In genomic region chr2:40448476-40449079, GRCh38 we compare ENCODE assay signal across 8 cellular contexts. TPM values are rescaled to one million over a fixed set of nuclear protein-coding genes. Genes with fewer than 3 reads are reported as not detected.
DNase-seq lines count a peak whose midpoint lies in the region; ATAC-seq and TF ChIP-seq lines count a peak whose summit lies in the region.

No MANE protein-coding gene starts in this region.

- H3K4me3 ChIP-seq in AG09309 (ENCODE audit: control insufficient read depth, low read depth, low read length): no peak overlapping the region
- peak overlapping the region in 53 of 59 donors; percentile 2 to 79 (median 65) for H3K4me3 ChIP-seq in dorsolateral prefrontal cortex
- no peak overlapping the region for H3K4me3 ChIP-seq in aorta (ENCODE audit: low read length in 2 of 2)

- peak overlapping the region in 29 of 59 donors; percentile 9 to 92 (median 84) for H3K27ac ChIP-seq in dorsolateral prefrontal cortex
- no peak overlapping the region for H3K27ac ChIP-seq in aorta (ENCODE audit: low read depth in 1 of 2, low read length in 2 of 2)

- H3K27me3 ChIP-seq in dorsolateral prefrontal cortex: peaks cover 0 to 29% (median 0%) of the 10 kb centered on the region in 45 donors
- no peaks in the 10 kb centered on the region for H3K27me3 ChIP-seq in aorta (ENCODE audit: control insufficient read depth in 1 of 2, insufficient read depth in 2 of 2, low read length in 1 of 2)

- H3K36me3 ChIP-seq in aorta (ENCODE audit: control insufficient read depth in 1 of 2, insufficient read depth in 2 of 2, low read length in 1 of 2): no peaks in the 10 kb centered on the region

- no peak for ATAC-seq in aorta (ENCODE audit: low FRiP score)

- DNase-seq in AG09309 (ENCODE audit: low read depth): no peak
- peak; percentile 26 for DNase-seq in GM20000 (ENCODE audit: low spot score)
- DNase-seq in NCI-H446 treated with DMSO at 0.1 percent for 48 hours (lab: John Stamatoyannopoulos, UW): peak; percentile 50
- peak in 1 of 10 donors; percentile 39 for DNase-seq in dorsolateral prefrontal cortex
- DNase-seq in retina: peak; percentile 33
- no peak for DNase-seq in ecto neural progenitor cell (ENCODE audit: low spot score)
- DNase-seq in islet precursor cell: no peak
- DNase-seq in aorta: no peak

- intact Hi-C loops in dorsolateral prefrontal cortex (cut with DNase I): loop anchor here in 1 of 2 donors (10.0 kb wide), 1 partner anchor 1336 kb away; no protein-coding TSS in a partner anchor
- intact Hi-C loops in aorta (cut with DNase I): loop anchor here in 1 of 2 donors (10.0 kb wide), 1 partner anchor 54 kb away; no protein-coding TSS in a partner anchor

- H3K9me3 ChIP-seq in aorta (ENCODE audit: control insufficient read depth, low read length): no peaks in the 10 kb centered on the region

- 52 to 58% methylated on average over 3 of the region's 3 CpGs for WGBS in aorta, 2 donors

- H3K4me1 ChIP-seq in aorta (ENCODE audit: control insufficient read depth in 1 of 2, insufficient read depth in 2 of 2, low read length in 2 of 2): no peaks in the 10 kb centered on the region

- TF ChIP-seq CTCF in AG09309 (IDR thresholded peaks at IDR 0.05; ENCODE audit: control insufficient read depth, insufficient read depth, low read depth, low read length, missing control alignments) (peak; percentile 67), GM20000 (IDR thresholded peaks at IDR 0.05; ENCODE audit: extremely low read depth, missing control alignments) (peak; percentile 21), dorsolateral prefrontal cortex (IDR thresholded peaks at IDR 0.05 in 54 of 56, conservative IDR thresholded peaks at IDR 0.05 in 2 of 56; ENCODE audit: low read depth in 1 of 56, partially characterized antibody in 56 of 56) (peak in 54 of 56 donors; percentile 15 to 66 (median 49))

RNA-seq across cellular contexts. Expression of gene SLC8A1, which starts 3.3 kb away (rescaled TPM):
- total RNA-seq in dorsolateral prefrontal cortex: 100 to 1,000 TPM in 118 of 120 experiments, 10 to 100 TPM in 2; 74.5 to 294 (median 219) TPM
- 10 to 100 TPM; 30.5 to 35.9 TPM for total RNA-seq in aorta
- polyA plus RNA-seq in aorta: under 1 TPM; 0.38 to 0.97 TPM

Comparison
In these comparisons a context has a peak if more than half of its experiments do, and no peak if none do; other contexts are left out.
1. DNase-seq: peak in GM20000 (single experiment), NCI-H446 treated with DMSO at 0.1 percent for 48 hours (single experiment) and retina (single experiment); none in AG09309 (single experiment), ecto neural progenitor cell (single experiment), islet precursor cell (single experiment) and aorta (0 of 2).
2. H3K4me3 ChIP-seq: peak in dorsolateral prefrontal cortex (53 of 59); none in AG09309 (single experiment) and aorta (0 of 2).
3. Peak in every context shown above with its lines, with median percentiles within 50 percentile points of each other: CTCF ChIP-seq.